In genomic region chr3:23739536-23739935, GRCh38 we compare ENCODE assay signal across 10 cellular contexts.
DNase-seq lines count a peak whose midpoint lies in the region; ATAC-seq and TF ChIP-seq lines count a peak whose summit lies in the region.
"Had no signal": no experiment of that assay in that cellular context is flagged by ENCODE, and none has a peak within 500 bp of the region (broad histone marks: within the 10 kb centered on the region; RNA-seq: fewer than 3 reads in every experiment).

No MANE protein-coding gene starts in this region.

- no peaks in the 10 kb centered on the region for H3K9me3 ChIP-seq in parathyroid adenoma (ENCODE audit: control insufficient read depth, low read length)

- TF ChIP-seq CTCF in chondrocyte (IDR thresholded peaks at IDR 0.05): no peak
- TF ChIP-seq CTCF in parathyroid adenoma (IDR thresholded peaks at IDR 0.05): no peak

- no peaks in the 10 kb centered on the region for H3K4me1 ChIP-seq in parathyroid adenoma

- H3K4me3 ChIP-seq in parathyroid adenoma (ENCODE audit: low read depth, low read length): no peak overlapping the region

- no peak overlapping the region for H2AFZ ChIP-seq in parathyroid adenoma

- no peaks in the 10 kb centered on the region for H3K36me3 ChIP-seq in parathyroid adenoma (ENCODE audit: control insufficient read depth, insufficient read depth, low read length)

- H3K4me3 Mint-ChIP-seq in chondrocyte (ENCODE audit: unreplicated experiment): no peak overlapping the region
- H3K4me3 Mint-ChIP-seq: T-helper 1 cell treated with Interleukin-12 subunit alpha and Interleukin-12 subunit beta and Interleukin-4 antibody, amounts not matched to agents 30 μg/mL and 1 μg/mL, for 36 hours had no signal

- peaks cover 52% of the 10 kb centered on the region for H3K4me1 Mint-ChIP-seq in chondrocyte (ENCODE audit: low read depth)

- no peak overlapping the region for H3K4me2 ChIP-seq in parathyroid adenoma (ENCODE audit: low read length)

- no peaks in the 10 kb centered on the region for H3K27me3 ChIP-seq in parathyroid adenoma (ENCODE audit: control insufficient read depth, insufficient read depth, low read length)

- H3K9ac ChIP-seq in parathyroid adenoma: no peak overlapping the region

- no peaks in the 10 kb centered on the region for H3K9me3 Mint-ChIP-seq in chondrocyte (ENCODE audit: low read depth)
- H3K9me3 Mint-ChIP-seq: T-helper 1 cell treated with Interleukin-12 subunit alpha and Interleukin-12 subunit beta and Interleukin-4 antibody, amounts not matched to agents 30 μg/mL and 1 μg/mL, for 36 hours had no signal

- H3K36me3 Mint-ChIP-seq in chondrocyte (ENCODE audit: low read depth): no peaks in the 10 kb centered on the region

- H3K27ac Mint-ChIP-seq in chondrocyte (ENCODE audit: unreplicated experiment): peak overlapping the region; percentile 86
- H3K27ac Mint-ChIP-seq: T-helper 1 cell treated with Interleukin-12 subunit alpha and Interleukin-12 subunit beta and Interleukin-4 antibody, amounts not matched to agents 30 μg/mL and 1 μg/mL, for 36 hours had no signal

- peak; percentile 52 for DNase-seq in ELR (ENCODE audit: low read depth)
- peak; percentile 67 for DNase-seq in NOMO-1 treated with DMSO at 0.1 percent for 48 hours (lab: John Stamatoyannopoulos, UW; ENCODE audit: unreplicated experiment)
- no peak for DNase-seq in chondrocyte (ENCODE audit: low spot score)
- no peak for DNase-seq in NCI-H1092 (lab: John Stamatoyannopoulos, UW)
- DNase-seq in NCI-H2081 (lab: John Stamatoyannopoulos, UW): no peak
- DNase-seq in DMS79 treated with DMSO at 0.1 percent for 48 hours (lab: John Stamatoyannopoulos, UW): no peak
- DNase-seq: NCI-H1694 had no signal

- no peaks in the 10 kb centered on the region for H3K79me2 ChIP-seq in parathyroid adenoma

- no peak for ATAC-seq in GM21528 (IDR thresholded peaks at IDR 0.05; ENCODE audit: low FRiP score, unreplicated experiment)

- no peaks in the 10 kb centered on the region for H3K27me3 Mint-ChIP-seq in chondrocyte (ENCODE audit: low read depth)

- peak overlapping the region; percentile 16 for H3K27ac ChIP-seq in parathyroid adenoma

Comparison
In these comparisons a context has a peak if more than half of its experiments do, and no peak if none do; other contexts are left out.
1. DNase-seq: peak in ELR (single experiment) and NOMO-1 treated with DMSO at 0.1 percent for 48 hours (single experiment); none in chondrocyte (single experiment), NCI-H1092 (single experiment), NCI-H2081 (0 of 2) and DMS79 treated with DMSO at 0.1 percent for 48 hours (single experiment).